Comparison of ENCODE assay signal across 33 cellular contexts in the genomic region with DNA sequence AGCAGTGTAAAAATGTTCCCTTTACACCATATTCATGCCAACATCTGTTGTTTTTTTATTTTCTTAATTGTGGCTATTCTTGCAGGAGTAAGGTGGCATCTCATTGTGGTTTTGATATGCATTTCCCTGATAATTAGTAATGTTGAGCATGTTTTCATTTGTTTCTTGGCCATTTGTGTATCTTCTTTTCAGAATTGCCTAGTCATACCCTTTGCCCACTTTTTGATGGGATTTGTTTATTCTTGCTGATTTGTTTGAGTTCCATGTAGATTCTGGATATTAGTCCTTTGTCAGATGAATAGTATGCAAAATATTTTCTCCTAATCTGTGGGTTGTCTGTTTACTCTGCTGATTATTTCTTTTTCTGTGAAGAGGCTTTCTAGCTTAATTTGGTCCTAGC.
"Had no signal": no experiment of that assay in that cellular context is flagged by ENCODE, and none has a peak within 500 bp of the region (broad histone marks: within the 10 kb centered on the region; RNA-seq: fewer than 3 reads in every experiment).

No MANE protein-coding gene starts in this region.

- H3K27ac ChIP-seq: adrenal gland, ascending aorta, body of pancreas, brain microvascular endothelial cell, breast epithelium, cardiac muscle cell had no signal

- H3K27me3 ChIP-seq: cardiac muscle cell had no signal

- H3K9me3 ChIP-seq: adrenal gland, ascending aorta, body of pancreas, breast epithelium had no signal

- FAIRE-seq: astrocyte, bronchial epithelial cell had no signal

- DNase-seq: activated effector memory CD4-positive, alpha-beta T cell treated with anti-CD3 and anti-CD28 coated beads, Interleukin-2, amount 50 U/mL, for 16 hours; activated effector memory CD4-positive, alpha-beta T cell treated with Interleukin-2 at 50 U/mL for 16 hours; activated gamma-delta T cell; activated gamma-delta T cell treated with Interleukin-2 at 50 U/mL for 16 hours; activated naive CD4-positive, alpha-beta T cell; activated naive CD4-positive, alpha-beta T cell treated with anti-CD3 and anti-CD28 coated beads for 36 hours; activated naive CD4-positive, alpha-beta T cell treated with anti-CD3 and anti-CD28 coated beads, Interleukin-2, amount 10 ng/mL, durations not matched to agents 7 days and 5 days; activated naive CD4-positive, alpha-beta T cell treated with anti-CD3 and anti-CD28 coated beads, Interleukin-2, amount 50 U/mL, for 16 hours; activated naive CD4-positive, alpha-beta T cell treated with Interleukin-2 at 50 U/mL for 16 hours; activated naive CD8-positive, alpha-beta T cell treated with anti-CD3 and anti-CD28 coated beads for 36 hours; activated naive CD8-positive, alpha-beta T cell treated with anti-CD3 and anti-CD28 coated beads, Interleukin-2, amount 10 ng/mL, durations not matched to agents 7 days and 5 days; activated naive CD8-positive, alpha-beta T cell treated with anti-CD3 and anti-CD28 coated beads, Interleukin-2, amount 50 U/mL, for 24 hours; activated T-cell treated with anti-CD3 and anti-CD28 coated beads, Interleukin-2, amount 50 U/mL, for 24 hours; activated T-cell treated with anti-CD3 and anti-CD28 coated beads, Interleukin-2, amount 50 U/mL, for 4 hours; activated T-cell treated with anti-CD3 and anti-CD28 coated beads, Interleukin-2, amount 50 U/mL, for 48 hours; activated T-cell treated with anti-CD3 and anti-CD28 coated beads, Interleukin-2, amount 50 U/mL, for 72 hours; adrenal gland; amniotic stem cell; amygdala; anterior cingulate cortex; aorta; body of pancreas; brain microvascular endothelial cell; caudate nucleus; central memory CD4-positive, alpha-beta T cell; cerebellar nuclear complex had no signal

- H3K4me1 ChIP-seq: adrenal gland, ascending aorta, body of pancreas, breast epithelium had no signal

- ATAC-seq: activated naive CD4-positive, alpha-beta T cell treated with anti-CD3 and anti-CD28 coated beads, Interleukin-2, amount 50 U/mL, for 72 hours; activated naive CD8-positive, alpha-beta T cell treated with anti-CD3 and anti-CD28 coated beads, Interleukin-2, amount 50 U/mL, for 24 hours; activated T-cell treated with anti-CD3 and anti-CD28 coated beads, Interleukin-2, amount 50 U/mL, for 4 hours; activated T-cell treated with anti-CD3 and anti-CD28 coated beads, Interleukin-2, amount 50 U/mL, for 72 hours; activated T-helper 17 cell treated with anti-CD3 and anti-CD28 coated beads, Interleukin-2, amount 50 U/mL, for 72 hours; body of pancreas had no signal

- H3K4me3 ChIP-seq: adrenal gland, ascending aorta, body of pancreas, breast epithelium, cardiac muscle cell had no signal

- H3K36me3 ChIP-seq: adrenal gland, ascending aorta, brain microvascular endothelial cell, breast epithelium, cardiac muscle cell had no signal
